Comparison of ENCODE assay signal across 1 cellular context in genomic region chr16:391885-392335, GRCh38.
TF ChIP-seq lines count a peak whose summit lies in the region.

No MANE protein-coding gene starts in this region.

TF ChIP-seq in HEK293, 187 proteins besides CTCF, POLR2A, EP300 and RAD21 (continued from another document):
- no peak for TF ChIP-seq ZNF518A (tag by site-specific recombination; conservative IDR thresholded peaks at IDR 0.05; ENCODE audit: low read depth)
- TF ChIP-seq KLF16 (tag by site-specific recombination; IDR thresholded peaks at IDR 0.05), result no peak
- TF ChIP-seq, protein P1, sequence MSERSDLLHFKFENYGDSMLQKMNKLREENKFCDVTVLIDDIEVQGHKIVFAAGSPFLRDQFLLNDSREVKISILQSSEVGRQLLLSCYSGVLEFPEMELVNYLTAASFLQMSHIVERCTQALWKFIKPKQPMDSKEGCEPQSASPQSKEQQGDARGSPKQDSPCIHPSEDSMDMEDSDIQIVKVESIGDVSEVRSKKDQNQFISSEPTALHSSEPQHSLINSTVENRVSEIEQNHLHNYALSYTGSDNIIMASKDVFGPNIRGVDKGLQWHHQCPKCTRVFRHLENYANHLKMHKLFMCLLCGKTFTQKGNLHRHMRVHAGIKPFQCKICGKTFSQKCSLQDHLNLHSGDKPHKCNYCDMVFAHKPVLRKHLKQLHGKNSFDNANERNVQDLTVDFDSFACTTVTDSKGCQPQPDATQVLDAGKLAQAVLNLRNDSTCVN (tag by site-specific recombination; optimal IDR thresholded peaks at IDR 0.05), result no peak
- TF ChIP-seq ZNF16 (tag by site-specific recombination; IDR thresholded peaks at IDR 0.05; ENCODE audit: low read depth), result no peak
- TF ChIP-seq ZNF184 (tag by site-specific recombination; IDR thresholded peaks at IDR 0.05), result peak; percentile 66; the same call in 1 of the 2 replicates
- TF ChIP-seq ZXDB (tag by site-specific recombination; IDR thresholded peaks at IDR 0.05), result peak; percentile 58
- no peak for TF ChIP-seq ZNF211 (tag by site-specific recombination; IDR thresholded peaks at IDR 0.05; ENCODE audit: low read depth)
- no peak for TF ChIP-seq ZNF169 (tag by site-specific recombination; IDR thresholded peaks at IDR 0.05)
- TF ChIP-seq ZNF341 (tag by site-specific recombination; IDR thresholded peaks at IDR 0.05; ENCODE audit: low read depth), result peak; percentile 65
- TF ChIP-seq ZBTB11 (tag by site-specific recombination; conservative IDR thresholded peaks at IDR 0.05; ENCODE audit: low read depth), result no peak
- no peak for TF ChIP-seq ZSCAN16 (tag by site-specific recombination; IDR thresholded peaks at IDR 0.05)
- peak; percentile 16; the same call in 1 of the 2 replicates for TF ChIP-seq ZNF560 (tag by site-specific recombination; IDR thresholded peaks at IDR 0.05; ENCODE audit: borderline replicate concordance)
- no peak for TF ChIP-seq ZNF433 (tag by site-specific recombination; IDR thresholded peaks at IDR 0.05; ENCODE audit: low read depth)
- TF ChIP-seq ZNF404 (tag by site-specific recombination; IDR thresholded peaks at IDR 0.05), result no peak
- no peak for TF ChIP-seq ZNF19 (tag by site-specific recombination; IDR thresholded peaks at IDR 0.05; ENCODE audit: low read depth)
- TF ChIP-seq ZNF350 (tag by site-specific recombination; IDR thresholded peaks at IDR 0.05), result no peak
- no peak for TF ChIP-seq ZNF843 (tag by site-specific recombination; IDR thresholded peaks at IDR 0.05)
- TF ChIP-seq, protein P2, sequence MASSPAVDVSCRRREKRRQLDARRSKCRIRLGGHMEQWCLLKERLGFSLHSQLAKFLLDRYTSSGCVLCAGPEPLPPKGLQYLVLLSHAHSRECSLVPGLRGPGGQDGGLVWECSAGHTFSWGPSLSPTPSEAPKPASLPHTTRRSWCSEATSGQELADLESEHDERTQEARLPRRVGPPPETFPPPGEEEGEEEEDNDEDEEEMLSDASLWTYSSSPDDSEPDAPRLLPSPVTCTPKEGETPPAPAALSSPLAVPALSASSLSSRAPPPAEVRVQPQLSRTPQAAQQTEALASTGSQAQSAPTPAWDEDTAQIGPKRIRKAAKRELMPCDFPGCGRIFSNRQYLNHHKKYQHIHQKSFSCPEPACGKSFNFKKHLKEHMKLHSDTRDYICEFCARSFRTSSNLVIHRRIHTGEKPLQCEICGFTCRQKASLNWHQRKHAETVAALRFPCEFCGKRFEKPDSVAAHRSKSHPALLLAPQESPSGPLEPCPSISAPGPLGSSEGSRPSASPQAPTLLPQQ (tag by site-specific recombination; IDR thresholded peaks at IDR 0.05), result peak; percentile 47; the same call in 1 of the 2 replicates
- 0 out of 2 replicates have a peak, but pooled peaks have one; percentile 72 for TF ChIP-seq ZNF324 (tag by site-specific recombination; IDR thresholded peaks at IDR 0.05)
- TF ChIP-seq ZNF2 (tag by site-specific recombination; IDR thresholded peaks at IDR 0.05), result 0 out of 2 replicates have a peak, but pooled peaks have one; percentile 22
- TF ChIP-seq ZNF391 (tag by site-specific recombination; IDR thresholded peaks at IDR 0.05; ENCODE audit: borderline replicate concordance, low read depth), result 0 out of 2 replicates have a peak, but pooled peaks have one; percentile 19
- TF ChIP-seq ZFHX2 (tag by site-specific recombination; conservative IDR thresholded peaks at IDR 0.05), result no peak
- no peak for TF ChIP-seq ZNF555 (tag by site-specific recombination; conservative IDR thresholded peaks at IDR 0.05)
- peak; percentile 79 for TF ChIP-seq ZBTB17 (tag by site-specific recombination; IDR thresholded peaks at IDR 0.05)
- TF ChIP-seq ZNF501 (tag by site-specific recombination; IDR thresholded peaks at IDR 0.05), result no peak
- TF ChIP-seq ZBTB48 (tag by site-specific recombination; IDR thresholded peaks at IDR 0.05), result no peak
- TF ChIP-seq ZNF292 (tag by site-specific recombination; IDR thresholded peaks at IDR 0.05; ENCODE audit: borderline replicate concordance, low read depth), result no peak
- TF ChIP-seq ZNF146 (tag by site-specific recombination; IDR thresholded peaks at IDR 0.05), result no peak
- no peak for TF ChIP-seq ZNF202 (tag by site-specific recombination; IDR thresholded peaks at IDR 0.05; ENCODE audit: borderline replicate concordance)
- no peak for TF ChIP-seq BCL11B (tag by site-specific recombination; IDR thresholded peaks at IDR 0.05; ENCODE audit: low read depth)
- TF ChIP-seq, protein P3, sequence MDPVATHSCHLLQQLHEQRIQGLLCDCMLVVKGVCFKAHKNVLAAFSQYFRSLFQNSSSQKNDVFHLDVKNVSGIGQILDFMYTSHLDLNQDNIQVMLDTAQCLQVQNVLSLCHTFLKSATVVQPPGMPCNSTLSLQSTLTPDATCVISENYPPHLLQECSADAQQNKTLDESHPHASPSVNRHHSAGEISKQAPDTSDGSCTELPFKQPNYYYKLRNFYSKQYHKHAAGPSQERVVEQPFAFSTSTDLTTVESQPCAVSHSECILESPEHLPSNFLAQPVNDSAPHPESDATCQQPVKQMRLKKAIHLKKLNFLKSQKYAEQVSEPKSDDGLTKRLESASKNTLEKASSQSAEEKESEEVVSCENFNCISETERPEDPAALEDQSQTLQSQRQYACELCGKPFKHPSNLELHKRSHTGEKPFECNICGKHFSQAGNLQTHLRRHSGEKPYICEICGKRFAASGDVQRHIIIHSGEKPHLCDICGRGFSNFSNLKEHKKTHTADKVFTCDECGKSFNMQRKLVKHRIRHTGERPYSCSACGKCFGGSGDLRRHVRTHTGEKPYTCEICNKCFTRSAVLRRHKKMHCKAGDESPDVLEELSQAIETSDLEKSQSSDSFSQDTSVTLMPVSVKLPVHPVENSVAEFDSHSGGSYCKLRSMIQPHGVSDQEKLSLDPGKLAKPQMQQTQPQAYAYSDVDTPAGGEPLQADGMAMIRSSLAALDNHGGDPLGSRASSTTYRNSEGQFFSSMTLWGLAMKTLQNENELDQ (tag by site-specific recombination; IDR thresholded peaks at IDR 0.05; ENCODE audit: low read depth), result no peak
- TF ChIP-seq, protein P4, sequence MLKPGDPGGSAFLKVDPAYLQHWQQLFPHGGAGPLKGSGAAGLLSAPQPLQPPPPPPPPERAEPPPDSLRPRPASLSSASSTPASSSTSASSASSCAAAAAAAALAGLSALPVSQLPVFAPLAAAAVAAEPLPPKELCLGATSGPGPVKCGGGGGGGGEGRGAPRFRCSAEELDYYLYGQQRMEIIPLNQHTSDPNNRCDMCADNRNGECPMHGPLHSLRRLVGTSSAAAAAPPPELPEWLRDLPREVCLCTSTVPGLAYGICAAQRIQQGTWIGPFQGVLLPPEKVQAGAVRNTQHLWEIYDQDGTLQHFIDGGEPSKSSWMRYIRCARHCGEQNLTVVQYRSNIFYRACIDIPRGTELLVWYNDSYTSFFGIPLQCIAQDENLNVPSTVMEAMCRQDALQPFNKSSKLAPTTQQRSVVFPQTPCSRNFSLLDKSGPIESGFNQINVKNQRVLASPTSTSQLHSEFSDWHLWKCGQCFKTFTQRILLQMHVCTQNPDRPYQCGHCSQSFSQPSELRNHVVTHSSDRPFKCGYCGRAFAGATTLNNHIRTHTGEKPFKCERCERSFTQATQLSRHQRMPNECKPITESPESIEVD (tag by site-specific recombination; IDR thresholded peaks at IDR 0.05), result no peak
- no peak for TF ChIP-seq ZNF561 (tag by site-specific recombination; IDR thresholded peaks at IDR 0.05; ENCODE audit: borderline replicate concordance)
- TF ChIP-seq ZNF660 (tag by site-specific recombination; IDR thresholded peaks at IDR 0.05), result peak; percentile 94
- no peak for TF ChIP-seq ZNF544 (tag by site-specific recombination; IDR thresholded peaks at IDR 0.05)
- no peak for TF ChIP-seq IKZF3 (tag by site-specific recombination; IDR thresholded peaks at IDR 0.05)
- TF ChIP-seq ZFP69B (tag by site-specific recombination; IDR thresholded peaks at IDR 0.05), result no peak
- TF ChIP-seq SP3 (tag by site-specific recombination; IDR thresholded peaks at IDR 0.05), result no peak
- TF ChIP-seq ZNF248 (tag by site-specific recombination; IDR thresholded peaks at IDR 0.05), result no peak
- no peak for TF ChIP-seq ZIC2 (tag by site-specific recombination; IDR thresholded peaks at IDR 0.05)
- no peak for TF ChIP-seq SALL2 (tag by site-specific recombination; IDR thresholded peaks at IDR 0.05; ENCODE audit: borderline replicate concordance)
- TF ChIP-seq SCRT2 (tag by site-specific recombination; IDR thresholded peaks at IDR 0.05), result no peak
- TF ChIP-seq, protein P5, sequence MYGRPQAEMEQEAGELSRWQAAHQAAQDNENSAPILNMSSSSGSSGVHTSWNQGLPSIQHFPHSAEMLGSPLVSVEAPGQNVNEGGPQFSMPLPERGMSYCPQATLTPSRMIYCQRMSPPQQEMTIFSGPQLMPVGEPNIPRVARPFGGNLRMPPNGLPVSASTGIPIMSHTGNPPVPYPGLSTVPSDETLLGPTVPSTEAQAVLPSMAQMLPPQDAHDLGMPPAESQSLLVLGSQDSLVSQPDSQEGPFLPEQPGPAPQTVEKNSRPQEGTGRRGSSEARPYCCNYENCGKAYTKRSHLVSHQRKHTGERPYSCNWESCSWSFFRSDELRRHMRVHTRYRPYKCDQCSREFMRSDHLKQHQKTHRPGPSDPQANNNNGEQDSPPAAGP (tag by site-specific recombination; IDR thresholded peaks at IDR 0.05), result peak; percentile 82; the same call in 1 of the 2 replicates
- no peak for TF ChIP-seq ZFP41 (tag by site-specific recombination; IDR thresholded peaks at IDR 0.05; ENCODE audit: borderline replicate concordance)
- no peak for TF ChIP-seq ZNF677 (tag by site-specific recombination; IDR thresholded peaks at IDR 0.05)
- no peak for TF ChIP-seq ZNF366 (tag by site-specific recombination; conservative IDR thresholded peaks at IDR 0.05)
- no peak for TF ChIP-seq ZNF239 (tag by site-specific recombination; IDR thresholded peaks at IDR 0.05)
- TF ChIP-seq SETDB1 (IDR thresholded peaks at IDR 0.05; ENCODE audit: insufficient read length, low read length), result peak; percentile 90
- TF ChIP-seq ZNF311 (tag by site-specific recombination; IDR thresholded peaks at IDR 0.05; ENCODE audit: borderline replicate concordance), result no peak
- TF ChIP-seq YY2 (tag by site-specific recombination; IDR thresholded peaks at IDR 0.05), result no peak
